In the genomic region with DNA sequence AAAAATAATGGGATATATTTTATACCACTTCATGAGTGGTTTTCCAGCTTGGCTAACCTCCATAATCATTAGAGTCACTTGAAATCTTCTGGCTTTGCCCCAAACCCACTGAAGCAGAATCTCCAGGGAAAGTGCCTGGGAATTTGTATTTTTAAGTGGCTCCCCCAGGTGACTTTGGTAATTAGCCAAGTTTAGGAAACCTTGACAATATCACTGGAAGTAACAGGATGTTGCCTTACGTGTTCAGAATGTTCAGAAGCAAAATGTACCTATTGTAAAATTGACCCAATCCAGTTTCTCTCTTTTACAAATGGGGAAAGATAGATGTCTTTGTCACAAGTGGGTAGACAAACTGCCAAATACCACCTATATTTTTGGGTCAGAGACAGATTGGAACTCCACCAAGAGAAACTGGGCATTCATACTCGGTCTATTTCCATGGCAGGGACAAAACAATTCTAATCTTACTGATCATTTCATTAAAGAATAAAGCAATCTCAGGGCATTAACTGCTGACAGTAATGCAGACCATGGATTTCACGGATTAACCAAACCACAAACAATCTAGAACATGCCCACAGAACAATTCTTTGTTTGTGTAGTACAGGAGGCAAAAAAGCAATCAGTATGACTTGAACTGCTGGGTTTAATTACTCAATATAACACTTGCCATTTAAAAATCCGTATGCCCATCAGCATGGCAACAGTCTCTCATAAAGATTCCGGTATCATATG, we compare ENCODE assay signal across 21 cellular contexts.
DNase-seq lines count a peak whose midpoint lies in the region; ATAC-seq and TF ChIP-seq lines count a peak whose summit lies in the region.
"Had no signal": no experiment of that assay in that cellular context is flagged by ENCODE, and none has a peak within 500 bp of the region (broad histone marks: within the 10 kb centered on the region; RNA-seq: fewer than 3 reads in every experiment).

No MANE protein-coding gene starts in this region.

- TF ChIP-seq EP300 in gastroesophageal sphincter (IDR thresholded peaks at IDR 0.05): no peak

- ATAC-seq in gastroesophageal sphincter: no peak
- ATAC-seq in HG03175 (IDR thresholded peaks at IDR 0.05; ENCODE audit: unreplicated experiment): no peak
- ATAC-seq: left lung, sciatic nerve had no signal

- no peak for TF ChIP-seq CTCF in gastroesophageal sphincter (IDR thresholded peaks at IDR 0.05)

- no peak for TF ChIP-seq POLR2A in gastroesophageal sphincter (IDR thresholded peaks at IDR 0.05)

- H3K36me3 ChIP-seq in MG63: no peaks in the 10 kb centered on the region
- no peaks in the 10 kb centered on the region for H3K36me3 ChIP-seq in gastroesophageal sphincter
- H3K36me3 ChIP-seq: BLaER1 treated with 17β-estradiol and CSF1 and Interleukin-3, amounts not matched to agents 10 nM and 100 nM; left lung; SJSA1; stomach had no signal

- H3K27ac ChIP-seq in temporal lobe (ENCODE audit: low read depth, low read length) (peak overlapping the region; percentile 21), gastroesophageal sphincter (no peak overlapping the region)
- H3K27ac ChIP-seq: BLaER1 treated with 17β-estradiol and CSF1 and Interleukin-3, amounts not matched to agents 10 nM and 100 nM; epithelial cell of prostate; left lung; SJSA1; stomach had no signal

- 40 to 44% methylated on average over 4 to 5 of the region's 5 CpGs for WGBS in gastroesophageal sphincter (ENCODE audit: low coverage in 1 of 2), 2 donors

- no peak overlapping the region for H3K4me3 ChIP-seq in MG63
- H3K4me3 ChIP-seq in gastroesophageal sphincter: no peak overlapping the region
- H3K4me3 ChIP-seq: BLaER1 treated with 17β-estradiol and CSF1 and Interleukin-3, amounts not matched to agents 10 nM and 100 nM; left lung; SJSA1; stomach had no signal

- DNase-seq in NCI-H146 (lab: John Stamatoyannopoulos, UW): peak; percentile 4
- DNase-seq in NCI-H146 treated with DMSO at 0.1 percent for 48 hours (lab: John Stamatoyannopoulos, UW; ENCODE audit: unreplicated experiment): no peak
- DNase-seq in NCI-H345 (lab: John Stamatoyannopoulos, UW): peak; percentile 83
- peak; percentile 66 for DNase-seq in astrocyte of the hippocampus (ENCODE audit: low read depth, low spot score)
- DNase-seq in MG63: no peak
- DNase-seq: activated CD4-positive, CD25-positive, alpha-beta regulatory T cell treated with anti-CD3 and anti-CD28 coated beads, Interleukin-2, amount 50 U/mL, for 72 hours; activated gamma-delta T cell; aorta; DMS53; H7; left lung; NCI-H187 treated with DMSO at 0.1 percent for 48 hours; nucleus accumbens; stomach had no signal

- H3K9me3 ChIP-seq in MG63: no peaks in the 10 kb centered on the region
- no peaks in the 10 kb centered on the region for H3K9me3 ChIP-seq in gastroesophageal sphincter
- H3K9me3 ChIP-seq: BLaER1 treated with 17β-estradiol and CSF1 and Interleukin-3, amounts not matched to agents 10 nM and 100 nM; left lung; SJSA1; stomach had no signal

- H3K27me3 ChIP-seq in MG63 (no peaks in the 10 kb centered on the region), gastroesophageal sphincter (no peaks in the 10 kb centered on the region)
- H3K27me3 ChIP-seq: BLaER1 treated with 17β-estradiol and CSF1 and Interleukin-3, amounts not matched to agents 10 nM and 100 nM; left lung; SJSA1; stomach had no signal

- H3K4me1 ChIP-seq in gastroesophageal sphincter: no peaks in the 10 kb centered on the region
- H3K4me1 ChIP-seq: BLaER1 treated with 17β-estradiol and CSF1 and Interleukin-3, amounts not matched to agents 10 nM and 100 nM; left lung; SJSA1 had no signal

Comparison
In these comparisons a context has a peak if more than half of its experiments do, and no peak if none do; other contexts are left out.
1. DNase-seq: peak in NCI-H146 (single experiment), NCI-H345 (single experiment) and astrocyte of the hippocampus (single experiment); none in NCI-H146 treated with DMSO at 0.1 percent for 48 hours (single experiment) and MG63 (single experiment).